In the genomic region with DNA sequence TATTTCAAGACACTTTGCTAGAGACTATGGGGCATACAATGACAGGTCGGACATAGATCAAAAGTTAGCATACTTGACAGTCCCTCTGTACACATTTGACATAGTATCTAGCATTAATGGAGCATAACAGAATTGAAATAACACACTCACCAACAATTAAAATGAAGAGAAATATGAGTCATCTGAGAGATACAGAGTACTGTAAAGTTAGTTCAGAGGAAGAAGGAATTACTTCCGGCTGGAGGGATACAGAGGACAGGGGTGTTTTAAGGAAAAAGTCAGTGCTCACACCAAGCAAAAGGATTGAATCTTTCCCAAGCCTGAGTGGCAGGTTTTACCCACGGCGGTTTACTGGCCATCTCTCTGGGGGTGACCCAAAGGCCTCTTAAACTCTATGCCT, we compare ENCODE assay signal across 16 cellular contexts. TPM values are rescaled to one million over a fixed set of nuclear protein-coding genes. Genes with fewer than 3 reads are reported as not detected.
DNase-seq lines count a peak whose midpoint lies in the region; FAIRE-seq and TF ChIP-seq lines count a peak whose summit lies in the region.
"Had no signal": no experiment of that assay in that cellular context is flagged by ENCODE, and none has a peak within 500 bp of the region (broad histone marks: within the 10 kb centered on the region; RNA-seq: fewer than 3 reads in every experiment).

No MANE protein-coding gene starts in this region.

- no peak for FAIRE-seq in astrocyte (lab: Jason Lieb, UNC)
- FAIRE-seq in D721Med (lab: Jason Lieb, UNC), result no peak
- FAIRE-seq: H1, HepG2 had no signal

- no peak overlapping the region for H2AFZ ChIP-seq in astrocyte (ENCODE audit: low read depth, low read length)

- DNase-seq in ACHN (peak; percentile 18), EH (ENCODE audit: low read depth) (peak; percentile 2), astrocyte (ENCODE audit: low read depth) (peak; percentile 17), neural crest cell (ENCODE audit: low read depth, low spot score) (no peak), NOMO-1 treated with DMSO at 0.1 percent for 48 hours (lab: John Stamatoyannopoulos, UW; ENCODE audit: unreplicated experiment) (no peak), D721Med (ENCODE audit: insufficient read length, low spot score) (no peak), mesothelial cell of epicardium (ENCODE audit: low spot score in 2 of 2, unreplicated experiment in 2 of 2) (no peak)
- DNase-seq: CD4-positive, alpha-beta memory T cell; KG1; NCI-H1436 treated with DMSO at 0.1 percent for 48 hours; NCI-H2029 treated with DMSO at 0.1 percent for 48 hours; NCI-H748 treated with DMSO at 0.1 percent for 48 hours; Right ventricle myocardium superior had no signal

- peaks cover 3% of the 10 kb centered on the region for H3K9me3 Mint-ChIP-seq in astrocyte (ENCODE audit: unreplicated experiment)
- no peaks in the 10 kb centered on the region for H3K9me3 Mint-ChIP-seq in neural crest cell
- H3K9me3 Mint-ChIP-seq in mesothelial cell of epicardium, result no peaks in the 10 kb centered on the region
- H3K9me3 Mint-ChIP-seq: CD4-positive, alpha-beta memory T cell had no signal

- H3K36me3 Mint-ChIP-seq in astrocyte (ENCODE audit: low read depth, unreplicated experiment) (peaks cover 3% of the 10 kb centered on the region), neural crest cell (ENCODE audit: low read depth) (peaks cover 3% of the 10 kb centered on the region), mesothelial cell of epicardium (peaks cover 5% of the 10 kb centered on the region)

- H3K4me3 Mint-ChIP-seq in astrocyte (ENCODE audit: unreplicated experiment) (no peak overlapping the region), neural crest cell (peak overlapping the region; percentile 39), mesothelial cell of epicardium (no peak overlapping the region)

- H3K9ac ChIP-seq in astrocyte (ENCODE audit: low read length), result no peak overlapping the region

- no peaks in the 10 kb centered on the region for H3K9me3 ChIP-seq in astrocyte (ENCODE audit: insufficient read depth, low read depth, low read length)

- H3K27ac Mint-ChIP-seq in astrocyte (ENCODE audit: unreplicated experiment) (no peak overlapping the region), neural crest cell (ENCODE audit: unreplicated experiment) (no peak overlapping the region), mesothelial cell of epicardium (no peak overlapping the region)

- H3K27me3 Mint-ChIP-seq in astrocyte (ENCODE audit: low read depth, unreplicated experiment) (no peaks in the 10 kb centered on the region), neural crest cell (ENCODE audit: low read depth) (peaks cover 14% of the 10 kb centered on the region), mesothelial cell of epicardium (ENCODE audit: low read depth) (no peaks in the 10 kb centered on the region)

- H3K27ac ChIP-seq in astrocyte (ENCODE audit: low read depth, low read length), result no peak overlapping the region
- H3K27ac ChIP-seq: SK-N-MC had no signal

- H3K4me1 Mint-ChIP-seq in astrocyte (ENCODE audit: low read depth, unreplicated experiment) (peaks cover 16% of the 10 kb centered on the region), neural crest cell (peaks cover 23% of the 10 kb centered on the region), mesothelial cell of epicardium (peaks cover 20% of the 10 kb centered on the region)

- in situ Hi-C loops in ACHN (cut with HindIII; ENCODE audit: low pct_ligation_motif_present, low pct_unique_long_range_greater_than_20kb, low sequenced_read_pairs), result no loop called here

- H3K27me3 ChIP-seq in astrocyte (ENCODE audit: insufficient read depth, low read length), result no peaks in the 10 kb centered on the region

- H3K4me3 ChIP-seq in astrocyte (ENCODE audit: insufficient read depth, low read depth, low read length), result no peak overlapping the region
- H3K4me3 ChIP-seq: SK-N-MC had no signal

- peaks cover 8% of the 10 kb centered on the region for H3K79me2 ChIP-seq in astrocyte (ENCODE audit: insufficient read depth, low read length)

- H3K36me3 ChIP-seq in astrocyte (ENCODE audit: insufficient read depth, low read length), result no peaks in the 10 kb centered on the region

- no peak for TF ChIP-seq CTCF in astrocyte (IDR thresholded peaks at IDR 0.05; ENCODE audit: insufficient read depth, low read depth, low read length)
- no peak for TF ChIP-seq CTCF in neural crest cell (conservative IDR thresholded peaks at IDR 0.05)
- no peak for TF ChIP-seq CTCF in D721Med (IDR thresholded peaks at IDR 0.05; ENCODE audit: insufficient read depth, missing control alignments)
- TF ChIP-seq CTCF in mesothelial cell of epicardium (IDR thresholded peaks at IDR 0.05; ENCODE audit: unreplicated experiment), result no peak

- H4K20me1 ChIP-seq in astrocyte (ENCODE audit: insufficient read depth, low read length), result no peaks in the 10 kb centered on the region

- H3K4me1 ChIP-seq in astrocyte (ENCODE audit: insufficient read depth, low read length), result peaks cover 15% of the 10 kb centered on the region

- H3K4me2 ChIP-seq in astrocyte (ENCODE audit: low read length), result no peak overlapping the region

RNA-seq across cellular contexts. Expression of gene ZMYND12, which starts 2.4 kb away (rescaled TPM):
- total RNA-seq in astrocyte (0.23 TPM in 1 of 2 replicates, not detected in the other), neural crest cell (0.61 and 0.68 TPM in 2 replicates), mesothelial cell of epicardium (0.54 to 0.91 TPM (median 0.76 TPM) in 3 replicates)
- total RNA-seq: H1 had no signal

RNA-seq across cellular contexts. Expression of gene PPCS, which starts 3.0 kb away (rescaled TPM):
- total RNA-seq in astrocyte (23.4 and 26.8 TPM in 2 replicates), neural crest cell (32.6 and 33.9 TPM in 2 replicates), mesothelial cell of epicardium (40.0 to 45.0 TPM (median 41.3 TPM) in 3 replicates)

RNA-seq across cellular contexts. Expression of gene CCDC30, which starts 9.7 kb away (rescaled TPM):
- total RNA-seq in astrocyte (2.2 and 2.5 TPM in 2 replicates), neural crest cell (6.9 and 7.5 TPM in 2 replicates), mesothelial cell of epicardium (5.1 to 7.5 TPM (median 5.8 TPM) in 3 replicates)

Comparison
In these comparisons a context has a peak if more than half of its experiments do, and no peak if none do; other contexts are left out.
1. DNase-seq: peak in ACHN (single experiment), EH (single experiment) and astrocyte (single experiment); none in neural crest cell (single experiment), NOMO-1 treated with DMSO at 0.1 percent for 48 hours (single experiment), D721Med (single experiment) and mesothelial cell of epicardium (0 of 2).